In the genomic region with DNA sequence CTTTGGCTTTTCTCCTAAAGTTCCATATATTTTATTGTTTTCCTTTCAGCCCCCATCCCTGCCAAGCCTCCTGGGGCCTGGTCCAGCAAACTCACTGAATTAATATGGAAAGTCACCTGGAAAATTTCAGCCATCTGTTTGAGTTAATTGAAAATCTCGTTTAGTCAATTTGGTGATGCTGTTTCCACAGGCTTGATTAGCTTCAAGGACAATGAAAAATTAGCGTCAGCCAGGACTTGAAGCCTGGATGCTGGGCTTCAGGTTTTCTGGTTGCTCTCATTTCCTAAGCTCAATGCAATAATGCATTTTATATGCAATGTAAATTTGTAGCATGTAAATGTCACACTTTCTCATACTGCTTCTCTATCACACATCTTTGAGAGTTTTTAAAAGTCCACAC, we compare ENCODE assay signal across 26 cellular contexts.
"Had no signal": no experiment of that assay in that cellular context is flagged by ENCODE, and none has a peak within 500 bp of the region (broad histone marks: within the 10 kb centered on the region; RNA-seq: fewer than 3 reads in every experiment).

No MANE protein-coding gene starts in this region.

- DNase-seq: kidney; left colon; left lung; lower lobe of right lung; mammary epithelial cell; mesenchymal stem cell; naive thymus-derived CD8-positive, alpha-beta T cell; nucleus accumbens; pancreas; retina; right cardiac atrium; stimulated activated CD4-positive, alpha-beta T cell treated with anti-CD3 and anti-CD28 coated beads, Interleukin-12 subunit alpha, Interleukin-12 subunit beta, amount 100 ng/mL, for 4 hours; stimulated activated CD4-positive, alpha-beta T cell treated with anti-CD3 and anti-CD28 coated beads, Interleukin-15, amount 100 ng/mL, for 24 hours; stimulated activated CD4-positive, alpha-beta T cell treated with anti-CD3 and anti-CD28 coated beads, Interleukin-2, amount 100 ng/mL, for 24 hours; stimulated activated CD4-positive, alpha-beta T cell treated with anti-CD3 and anti-CD28 coated beads, Interleukin-4, amount 100 ng/mL, for 1 hour; stimulated activated naive B cell treated with anti-CD40 and anti-IgM and Interleukin-4, amounts not matched to agents 10 μg/mL and 1 μg/mL and 100 μg/mL, for 72 hours; stimulated activated naive CD8-positive, alpha-beta T cell treated with anti-CD3 and anti-CD28 coated beads, Interleukin-15, Interleukin-2, amounts not matched to agents 100 U/mL and 50 U/mL, for 24 hours; stomach; testis; thyroid gland; transverse colon; upper lobe of left lung had no signal

- H3K27ac ChIP-seq: left lung, lower lobe of right lung, pancreas, prostate gland, skin epidermis, stomach, testis, thyroid gland, transverse colon, upper lobe of left lung, vagina had no signal

- H3K27me3 ChIP-seq: left lung, pancreas, stomach, testis, thyroid gland, transverse colon, upper lobe of left lung, vagina had no signal

- H3K36me3 ChIP-seq: left lung, lower lobe of right lung, pancreas, prostate gland, thyroid gland, transverse colon, upper lobe of left lung, vagina had no signal

- H3K9me3 ChIP-seq: lower lobe of right lung, pancreas, prostate gland, stomach, testis, thyroid gland, transverse colon, upper lobe of left lung, vagina had no signal

- ATAC-seq: left colon; left lung; lower lobe of right lung; naive thymus-derived CD8-positive, alpha-beta T cell; right cardiac atrium; sciatic nerve; stimulated activated naive B cell treated with anti-CD40 and anti-IgM and Interleukin-4, amounts not matched to agents 10 μg/mL and 1 μg/mL and 100 μg/mL, for 72 hours; stimulated activated naive CD8-positive, alpha-beta T cell treated with anti-CD3 and anti-CD28 coated beads, Interleukin-15, Interleukin-2, amounts not matched to agents 100 U/mL and 50 U/mL, for 24 hours had no signal

- H3K4me1 ChIP-seq: left lung, lower lobe of right lung, pancreas, prostate gland, stomach, testis, thyroid gland, transverse colon, vagina had no signal

- H3K4me3 ChIP-seq: left lung, lower lobe of right lung, pancreas, prostate gland, skin epidermis, stomach, testis, thyroid gland, transverse colon, upper lobe of left lung, vagina had no signal
